ENCODE assay signal across 1 cellular context in genomic region chr3:12716605-12717121, GRCh38.
TF ChIP-seq lines count a peak whose summit lies in the region.

No MANE protein-coding gene starts in this region.

TF ChIP-seq in A549, 52 proteins besides CTCF, POLR2A, EP300 and RAD21 (continued from another document):
- no peak for TF ChIP-seq BCL3 (IDR thresholded peaks at IDR 0.05)
- no peak for TF ChIP-seq NR3C1 (IDR thresholded peaks at IDR 0.05)
- TF ChIP-seq SMC3 (IDR thresholded peaks at IDR 0.05): no peak
- no peak for TF ChIP-seq MAFK (IDR thresholded peaks at IDR 0.05; ENCODE audit: partially characterized antibody)
- no peak for TF ChIP-seq MAZ (IDR thresholded peaks at IDR 0.05; ENCODE audit: borderline replicate concordance, low read depth, low read length)
- TF ChIP-seq CBX8 (IDR thresholded peaks at IDR 0.05): no peak
- no peak for TF ChIP-seq MYC (IDR thresholded peaks at IDR 0.05; ENCODE audit: borderline replicate concordance, low read length)
- no peak for TF ChIP-seq E2F6 (IDR thresholded peaks at IDR 0.05; ENCODE audit: borderline replicate concordance, low read depth)
- TF ChIP-seq RNF2 (IDR thresholded peaks at IDR 0.05; ENCODE audit: borderline replicate concordance, low read depth): no peak
TF ChIP-seq in A549: peak in this region for 0.
